In genomic region chr1:36320767-36321118, GRCh38 we compare ENCODE assay signal across 10 cellular contexts. TPM values are rescaled to one million over a fixed set of nuclear protein-coding genes. Genes with fewer than 3 reads are reported as not detected.
DNase-seq lines count a peak whose midpoint lies in the region; ATAC-seq, FAIRE-seq and TF ChIP-seq lines count a peak whose summit lies in the region.
"Had no signal": no experiment of that assay in that cellular context is flagged by ENCODE, and none has a peak within 500 bp of the region (broad histone marks: within the 10 kb centered on the region; RNA-seq: fewer than 3 reads in every experiment).

No MANE protein-coding gene starts in this region.

- H3K36me3 Mint-ChIP-seq in CD14-positive monocyte: peaks cover 0 to 5% of the 10 kb centered on the region in 2 donors

- TF ChIP-seq CTCF in CD14-positive monocyte (IDR thresholded peaks at IDR 0.05) (no peak), SU-DHL-6 (IDR thresholded peaks at IDR 0.05; ENCODE audit: insufficient read depth, low read length, poor library complexity, severe bottlenecking) (no peak), fibroblast of pulmonary artery (IDR thresholded peaks at IDR 0.05; ENCODE audit: low read length, missing control alignments) (no peak), ovary (IDR thresholded peaks at IDR 0.05) (no peak)

- no peaks in the 10 kb centered on the region for H3F3A ChIP-seq in SU-DHL-6 (ENCODE audit: insufficient read depth)

- no peak overlapping the region for H3K9ac ChIP-seq in SU-DHL-6 (ENCODE audit: low read length)

- H3K79me2 ChIP-seq in SU-DHL-6 (ENCODE audit: insufficient read depth, low read length): no peaks in the 10 kb centered on the region

- H3K27me3 Mint-ChIP-seq in CD14-positive monocyte (ENCODE audit: low read depth in 3 of 3): peaks cover 19 to 46% (median 21%) of the 10 kb centered on the region in 3 donors

- no peak overlapping the region for H3K27ac ChIP-seq in SU-DHL-6 (ENCODE audit: low read depth, low read length)
- H3K27ac ChIP-seq in ovary: peak overlapping the region; percentile 35 to 98

- 4 to 10% (median 8%) methylated on average over 22 to 23 of the region's 23 CpGs for WGBS in ovary, 3 donors

- H3K4me1 ChIP-seq in ovary (ENCODE audit: insufficient read depth): peaks cover 13% of the 10 kb centered on the region

- H3K4me1 Mint-ChIP-seq in CD14-positive monocyte: peaks cover 32% of the 10 kb centered on the region

- intact Hi-C loops in CD14-positive monocyte (cut with micrococcal nuclease) (no loop called here), ovary (cut with DNase I) (loop anchor here in 3 of 4 donors (5.0 kb wide), 3 partner anchors 47 to 67 kb away; partner anchors contain the start of gene STK40 (in 1 of the 3))

- TF ChIP-seq POLR2A in ovary (IDR thresholded peaks at IDR 0.05) (no peak), H54 (IDR thresholded peaks at IDR 0.05; ENCODE audit: low read depth, low read length) (no peak)

- H4K20me1 ChIP-seq in SU-DHL-6 (ENCODE audit: low read depth, low read length): no peaks in the 10 kb centered on the region

- peak overlapping the region; percentile 82 to 98 for H3K4me3 Mint-ChIP-seq in CD14-positive monocyte

- H3K9me3 ChIP-seq in SU-DHL-6 (ENCODE audit: insufficient read depth, low read length) (no peaks in the 10 kb centered on the region), ovary (no peaks in the 10 kb centered on the region)

- peak overlapping the region; percentile 14 for H3K4me2 ChIP-seq in SU-DHL-6 (ENCODE audit: low read depth, low read length, poor library complexity, severe bottlenecking)

- H3K36me3 ChIP-seq in SU-DHL-6 (ENCODE audit: low read length) (no peaks in the 10 kb centered on the region), ovary (no peaks in the 10 kb centered on the region)

- H3K9me2 ChIP-seq in SU-DHL-6 (replicated peaks; ENCODE audit: insufficient read depth, low read length): no peaks in the 10 kb centered on the region

- no peak for DNase-seq in CD14-positive monocyte (ENCODE audit: low spot score)
- DNase-seq in fibroblast of pulmonary artery (ENCODE audit: low read depth): no peak
- no peak for DNase-seq in ovary
- no peak for DNase-seq in H54 (ENCODE audit: insufficient read length, low spot score)
- no peak for DNase-seq in stimulated activated naive CD4-positive, alpha-beta T cell treated with Interleukin-2 at 50 U/mL for 16 hours (lab: John Stamatoyannopoulos, UW)
- DNase-seq in HuH-7 (ENCODE audit: low spot score): no peak
- DNase-seq: NCI-H1417 had no signal

- H2AFZ ChIP-seq in SU-DHL-6 (ENCODE audit: low read depth, low read length, severe bottlenecking): no peak overlapping the region

- peak overlapping the region in 4 of 7 donors; percentile 4 to 79 (median 57) for H3K27ac Mint-ChIP-seq in CD14-positive monocyte

- TF ChIP-seq EP300 in ovary (IDR thresholded peaks at IDR 0.05): no peak

- H3K4me3 ChIP-seq in SU-DHL-6 (ENCODE audit: insufficient read depth, low read length, poor library complexity, severe bottlenecking) (no peak overlapping the region), fibroblast of pulmonary artery (replicated peaks; ENCODE audit: low read depth, low read length) (peak overlapping the region; percentile 33), ovary (peak overlapping the region; percentile 39)

- no peak for FAIRE-seq in H54 (lab: Jason Lieb, UNC)
- FAIRE-seq: TTC549 had no signal

- peaks cover 0 to 3% (median 0%) of the 10 kb centered on the region in 7 donors for H3K9me3 Mint-ChIP-seq in CD14-positive monocyte

- H3K27me3 ChIP-seq in SU-DHL-6 (ENCODE audit: low read length) (no peaks in the 10 kb centered on the region), ovary (no peaks in the 10 kb centered on the region)

- no peak for ATAC-seq in HG03095 (IDR thresholded peaks at IDR 0.05; ENCODE audit: unreplicated experiment)

RNA-seq across cellular contexts. Expression of gene EVA1B, which starts 2.7 kb away (rescaled TPM):
- polyA plus RNA-seq in CD14-positive monocyte: 10 to 100 TPM; 16.6 to 19.1 TPM
- 100 to 1,000 TPM in 1 of 7 donors, 10 to 100 TPM in 6; 39.9 to 113 (median 56.8) TPM for total RNA-seq in ovary
- 10 to 100 TPM in 1 of 2 donors, not detected in 1; 54.1 TPM for polyA plus RNA-seq in ovary

RNA-seq across cellular contexts. Expression of gene SH3D21, which starts 14.6 kb away (rescaled TPM):
- polyA plus RNA-seq in CD14-positive monocyte (not detected), ovary (1 to 10 TPM; 3.5 to 3.7 TPM)
- total RNA-seq in ovary: 10 to 100 TPM in 3 of 7 donors, 1 to 10 TPM in 4; 1.9 to 22.6 (median 9.2) TPM

Comparison
In these comparisons a context has a peak if more than half of its experiments do, and no peak if none do; other contexts are left out.
1. RNA of gene SH3D21, which starts 14.6 kb away (polyA plus RNA-seq): 3.5 to 3.7 TPM in ovary; not detected in CD14-positive monocyte; every median in the first group is over 4 times any median in the second.
2. intact Hi-C loops: an anchor here in ovary (5.0 kb wide); none called in CD14-positive monocyte.